18 cellular contexts compared by ENCODE assay signal in genomic region chr10:14536269-14536903, GRCh38.
DNase-seq lines count a peak whose midpoint lies in the region; ATAC-seq and TF ChIP-seq lines count a peak whose summit lies in the region.
"Had no signal": no experiment of that assay in that cellular context is flagged by ENCODE, and none has a peak within 500 bp of the region (broad histone marks: within the 10 kb centered on the region; RNA-seq: fewer than 3 reads in every experiment).

No MANE protein-coding gene starts in this region.

- intact Hi-C loops in CD4-positive, alpha-beta memory T cell (cut with micrococcal nuclease) = no loop called here
- intact Hi-C loops in activated B cell treated with CpG ODN at 0.5 μM for 24 hours (cut with micrococcal nuclease) = no loop called here
- intact Hi-C loops in sciatic nerve (cut with DNase I) = no loop called here

- no peaks in the 10 kb centered on the region for H3K27me3 Mint-ChIP-seq in CD4-positive, alpha-beta memory T cell
- H3K27me3 Mint-ChIP-seq in activated B cell treated with CpG ODN at 0.5 μM for 24 hours = no peaks in the 10 kb centered on the region
- H3K27me3 Mint-ChIP-seq in immature natural killer cell (ENCODE audit: low read depth in 3 of 3) = peaks cover 0 to 1% (median 0%) of the 10 kb centered on the region in 3 donors
- no peaks in the 10 kb centered on the region for H3K27me3 Mint-ChIP-seq in stimulated activated naive CD8-positive, alpha-beta T cell treated with anti-CD3 and anti-CD28 coated beads, Interleukin-15, amount 100 ng/mL, for 72 hours
- H3K27me3 Mint-ChIP-seq: stimulated activated naive B cell treated with anti-CD40 and anti-IgM and Interleukin-4, amounts not matched to agents 10 μg/mL and 1 μg/mL and 100 μg/mL, for 72 hours had no signal

- H3K27ac ChIP-seq in CD4-positive, alpha-beta memory T cell (ENCODE audit: low read depth, low read length) = peak overlapping the region; percentile 27
- H3K27ac ChIP-seq: KMS-11, lower lobe of right lung, ovary, SJSA1 had no signal

- no peak for DNase-seq in CD4-positive, alpha-beta memory T cell
- DNase-seq in activated B cell treated with CpG ODN at 0.5 μM for 24 hours (no peak), immature natural killer cell (no peak), sciatic nerve (ENCODE audit: low spot score) (no peak)
- DNase-seq in stimulated activated naive CD8-positive, alpha-beta T cell treated with anti-CD3 and anti-CD28 coated beads, Interleukin-15, amount 100 ng/mL, for 72 hours = no peak
- no peak for DNase-seq in stimulated activated CD8-positive, alpha-beta memory T cell treated with anti-CD3 and anti-CD28 coated beads, Interleukin-4, amount 100 ng/mL, for 48 hours
- DNase-seq: cerebellar nuclear complex; NCI-H2081 treated with DMSO at 0.1 percent for 48 hours; NK-92 treated with Interleukin-12 subunit alpha and Interleukin-12 subunit beta, amount 100 ng/mL, for 24 hours had no signal

- peaks cover 61 to 88% of the 10 kb centered on the region in 2 donors for H3K36me3 Mint-ChIP-seq in CD4-positive, alpha-beta memory T cell
- H3K36me3 Mint-ChIP-seq in activated B cell treated with CpG ODN at 0.5 μM for 24 hours (ENCODE audit: low read depth) = peaks cover 89% of the 10 kb centered on the region
- H3K36me3 Mint-ChIP-seq in immature natural killer cell = peaks cover 6 to 38% (median 7%) of the 10 kb centered on the region in 3 donors

- no peak for TF ChIP-seq CTCF in activated B cell treated with CpG ODN at 0.5 μM for 24 hours (IDR thresholded peaks at IDR 0.05)

- no peak overlapping the region for H3K4me3 ChIP-seq in CD4-positive, alpha-beta memory T cell (ENCODE audit: low read length in 2 of 2)
- H3K4me3 ChIP-seq: heart left ventricle, lower lobe of right lung, ovary, SJSA1, transverse colon had no signal

- H3K4me1 Mint-ChIP-seq in CD4-positive, alpha-beta memory T cell = peaks cover 69 to 100% (median 87%) of the 10 kb centered on the region in 4 donors
- H3K4me1 Mint-ChIP-seq in activated B cell treated with CpG ODN at 0.5 μM for 24 hours (peaks cover 37% of the 10 kb centered on the region), immature natural killer cell (peaks cover 80 to 91% of the 10 kb centered on the region in 2 donors)
- peaks cover 68% of the 10 kb centered on the region for H3K4me1 Mint-ChIP-seq in stimulated activated naive CD8-positive, alpha-beta T cell treated with anti-CD3 and anti-CD28 coated beads, Interleukin-15, amount 100 ng/mL, for 72 hours

- ATAC-seq in activated B cell treated with CpG ODN at 0.5 μM for 24 hours (ENCODE audit: low read depth) = no peak
- peak; percentile 38 for ATAC-seq in sciatic nerve
- ATAC-seq in HG03039 (IDR thresholded peaks at IDR 0.05; ENCODE audit: unreplicated experiment) = no peak
- ATAC-seq in stimulated activated naive CD8-positive, alpha-beta T cell treated with anti-CD3 and anti-CD28 coated beads, Interleukin-15, amount 100 ng/mL, for 72 hours = no peak

- peaks cover 56% of the 10 kb centered on the region for H3K36me3 ChIP-seq in CD4-positive, alpha-beta memory T cell (ENCODE audit: insufficient read depth, low read length)
- H3K36me3 ChIP-seq: ovary, transverse colon had no signal

- H3K27me3 ChIP-seq in CD4-positive, alpha-beta memory T cell (ENCODE audit: insufficient read depth, low read length) = no peaks in the 10 kb centered on the region
- H3K27me3 ChIP-seq: heart left ventricle, ovary, SJSA1, transverse colon had no signal

- H3K4me3 Mint-ChIP-seq in CD4-positive, alpha-beta memory T cell = peak overlapping the region in 1 of 8 donors; percentile 15
- no peak overlapping the region for H3K4me3 Mint-ChIP-seq in activated B cell treated with CpG ODN at 0.5 μM for 24 hours
- no peak overlapping the region for H3K4me3 Mint-ChIP-seq in immature natural killer cell
- H3K4me3 Mint-ChIP-seq in stimulated activated naive CD8-positive, alpha-beta T cell treated with anti-CD3 and anti-CD28 coated beads, Interleukin-15, amount 100 ng/mL, for 72 hours = no peak overlapping the region
- H3K4me3 Mint-ChIP-seq: stimulated activated naive B cell treated with anti-CD40 and anti-IgM and Interleukin-4, amounts not matched to agents 10 μg/mL and 1 μg/mL and 100 μg/mL, for 72 hours; T-helper 1 cell treated with Interleukin-12 subunit alpha and Interleukin-12 subunit beta and Interleukin-4 antibody, amounts not matched to agents 30 μg/mL and 1 μg/mL, for 36 hours had no signal

- CTCF ChIA-PET in CD4-positive, alpha-beta memory T cell (lab: Charles Lee; ENCODE audit: partially characterized antibody) = interaction anchor here (1.0 to 4.4 kb wide), 19 partner anchors 8 to 435 kb away, joined by 3 to 49 read pairs (median 9); partner anchors contain the start of genes CDNF, HSPA14 and MSANTD7
- CTCF ChIA-PET in activated B cell treated with CpG ODN at 0.5 μM for 24 hours (lab: Charles Lee) = interaction anchor here (1.0 to 3.9 kb wide), 13 partner anchors 9 to 436 kb away, joined by 3 to 34 read pairs (median 5); partner anchors contain the start of genes CDNF, HSPA14 and MSANTD7

- no peaks in the 10 kb centered on the region for H3K9me3 ChIP-seq in CD4-positive, alpha-beta memory T cell (ENCODE audit: control insufficient read depth in 1 of 2, low read length in 2 of 2)
- H3K9me3 ChIP-seq: heart left ventricle, lower lobe of right lung, ovary, SJSA1, transverse colon had no signal

- H3K4me1 ChIP-seq in CD4-positive, alpha-beta memory T cell (ENCODE audit: insufficient read depth, low read length) = peaks cover 91% of the 10 kb centered on the region

- H3K27ac Mint-ChIP-seq in CD4-positive, alpha-beta memory T cell = peak overlapping the region; percentile 9 to 94 (median 83)
- H3K27ac Mint-ChIP-seq in activated B cell treated with CpG ODN at 0.5 μM for 24 hours = peak overlapping the region; percentile 41
- peak overlapping the region in 5 of 6 donors; percentile 37 to 75 (median 49) for H3K27ac Mint-ChIP-seq in immature natural killer cell
- no peak overlapping the region for H3K27ac Mint-ChIP-seq in stimulated activated naive CD8-positive, alpha-beta T cell treated with anti-CD3 and anti-CD28 coated beads, Interleukin-15, amount 100 ng/mL, for 72 hours

- no peaks in the 10 kb centered on the region for H3K9me3 Mint-ChIP-seq in CD4-positive, alpha-beta memory T cell
- H3K9me3 Mint-ChIP-seq in activated B cell treated with CpG ODN at 0.5 μM for 24 hours = no peaks in the 10 kb centered on the region
- no peaks in the 10 kb centered on the region for H3K9me3 Mint-ChIP-seq in immature natural killer cell
- no peaks in the 10 kb centered on the region for H3K9me3 Mint-ChIP-seq in stimulated activated naive CD8-positive, alpha-beta T cell treated with anti-CD3 and anti-CD28 coated beads, Interleukin-15, amount 100 ng/mL, for 72 hours
- H3K9me3 Mint-ChIP-seq: stimulated activated naive B cell treated with anti-CD40 and anti-IgM and Interleukin-4, amounts not matched to agents 10 μg/mL and 1 μg/mL and 100 μg/mL, for 72 hours; T-helper 1 cell treated with Interleukin-12 subunit alpha and Interleukin-12 subunit beta and Interleukin-4 antibody, amounts not matched to agents 30 μg/mL and 1 μg/mL, for 36 hours had no signal

- POLR2A ChIA-PET in CD4-positive, alpha-beta memory T cell (lab: Charles Lee; ENCODE audit: partially characterized antibody) = interaction anchor here (0.7 to 3.3 kb wide), 10 partner anchors 20 to 423 kb away, joined by 3 to 11 read pairs (median 6); partner anchors contain the start of genes CDNF, HSPA14, MEIG1 and MSANTD7
- POLR2A ChIA-PET in activated B cell treated with CpG ODN at 0.5 μM for 24 hours (lab: Charles Lee) = interaction anchor here (1.2 kb wide), 1 partner anchor 62 kb away, joined by 3 read pairs; no protein-coding TSS in a partner anchor

Comparison
In these comparisons a context has a peak if more than half of its experiments do, and no peak if none do; other contexts are left out.
1. H3K27ac Mint-ChIP-seq: peak in CD4-positive, alpha-beta memory T cell (7 of 7), activated B cell treated with CpG ODN at 0.5 μM for 24 hours (single experiment) and immature natural killer cell (5 of 6); none in stimulated activated naive CD8-positive, alpha-beta T cell treated with anti-CD3 and anti-CD28 coated beads, Interleukin-15, amount 100 ng/mL, for 72 hours (0 of 2).